8 cellular contexts compared by ENCODE assay signal in the genomic region with DNA sequence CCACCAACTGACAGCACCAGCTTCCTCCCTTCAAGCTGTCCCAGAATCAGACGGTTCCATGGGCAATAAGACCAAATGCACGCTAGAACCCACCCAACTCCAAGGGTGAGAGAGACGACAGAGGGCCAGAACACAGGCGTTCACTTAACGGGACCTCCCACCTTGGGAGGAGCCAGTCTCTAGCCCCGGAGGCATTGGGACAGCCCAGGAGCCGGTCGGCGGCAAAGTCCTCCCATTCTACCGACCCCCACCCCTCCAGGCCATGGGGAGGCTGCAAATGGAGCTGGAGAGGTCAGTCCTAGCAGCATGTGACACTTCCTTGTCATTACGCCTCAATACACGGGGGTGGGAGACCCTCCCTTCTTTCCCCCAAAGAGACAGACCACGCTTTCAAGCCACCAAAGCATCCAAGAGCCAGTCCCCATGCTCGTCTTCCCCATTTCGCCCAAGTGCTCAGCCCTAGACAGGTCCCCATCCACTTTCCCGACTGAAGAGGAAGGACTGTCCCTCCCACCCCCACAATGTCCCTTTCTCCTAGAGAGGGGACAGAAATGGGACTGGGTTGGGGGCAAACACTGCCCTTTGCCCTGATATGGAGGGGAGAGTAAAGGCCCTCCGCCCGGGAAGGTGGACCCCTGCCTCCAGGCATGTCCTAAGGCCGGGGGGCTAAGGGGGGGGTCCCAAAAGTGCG. TPM values are rescaled to one million over a fixed set of nuclear protein-coding genes. Genes with fewer than 3 reads are reported as not detected.
A peak's percentile ranks its signal among the peaks of the same experiment; 100 is the strongest.
DNase-seq lines count a peak whose midpoint lies in the region; ATAC-seq and TF ChIP-seq lines count a peak whose summit lies in the region.

No MANE protein-coding gene starts in this region.

- peak overlapping the region; percentile 68 for H3K4me3 ChIP-seq in MG63
- H3K4me3 ChIP-seq in left ventricle myocardium inferior = peak overlapping the region; percentile 91
- H3K4me3 ChIP-seq in rectal smooth muscle tissue (ENCODE audit: low read length) = peak overlapping the region; percentile 85

- no peaks in the 10 kb centered on the region for H3K27me3 ChIP-seq in MG63
- no peaks in the 10 kb centered on the region for H3K27me3 ChIP-seq in left ventricle myocardium inferior (ENCODE audit: low read depth)
- no peaks in the 10 kb centered on the region for H3K27me3 ChIP-seq in rectal smooth muscle tissue (ENCODE audit: control insufficient read depth, insufficient read depth, low read length)

- ATAC-seq in HG03571 (IDR thresholded peaks at IDR 0.05; ENCODE audit: unreplicated experiment) (no peak), HG02588 (IDR thresholded peaks at IDR 0.05; ENCODE audit: unreplicated experiment) (no peak), omental fat pad (ENCODE audit: low FRiP score) (no peak)

- H3K36me3 ChIP-seq in MG63 = peaks cover 21% of the 10 kb centered on the region
- peaks cover 30% of the 10 kb centered on the region for H3K36me3 ChIP-seq in left ventricle myocardium inferior
- H3K36me3 ChIP-seq in rectal smooth muscle tissue (ENCODE audit: control insufficient read depth, insufficient read depth, low read length) = peaks cover 5% of the 10 kb centered on the region

- H3K9ac ChIP-seq in rectal smooth muscle tissue (ENCODE audit: low read length) = peak overlapping the region; percentile 29

- H3K9me3 ChIP-seq in MG63 = 0 out of 2 replicates have a peak, but pooled peaks cover 3% of the 10 kb centered on the region
- no peaks in the 10 kb centered on the region for H3K9me3 ChIP-seq in left ventricle myocardium inferior (replicated peaks)

- peak overlapping the region; percentile 75 for H3K27ac ChIP-seq in left ventricle myocardium inferior (replicated peaks)
- peak overlapping the region; percentile 41 for H3K27ac ChIP-seq in rectal smooth muscle tissue (ENCODE audit: low read depth, low read length)

- H3K4me1 ChIP-seq in left ventricle myocardium inferior (peaks cover 41% of the 10 kb centered on the region), rectal smooth muscle tissue (ENCODE audit: control insufficient read depth, insufficient read depth, low read length) (peaks cover 7% of the 10 kb centered on the region)

- TF ChIP-seq CTCF in left ventricle myocardium inferior (IDR thresholded peaks at IDR 0.05; ENCODE audit: borderline replicate concordance) = no peak
- TF ChIP-seq CTCF in omental fat pad (IDR thresholded peaks at IDR 0.05) = no peak

- DNase-seq in GM03348 (ENCODE audit: low spot score) = peak; percentile 82
- peak; percentile 37 for DNase-seq in MG63
- DNase-seq in activated naive CD4-positive, alpha-beta T cell treated with anti-CD3 and anti-CD28 coated beads, Interleukin-2, amount 50 U/mL, for 16 hours = peak; percentile 48
- DNase-seq in left ventricle myocardium inferior = no peak
- DNase-seq in omental fat pad (ENCODE audit: low spot score) = no peak

- intact Hi-C loops in left ventricle myocardium inferior (cut with micrococcal nuclease) = no loop called here

RNA-seq across cellular contexts. Expression of gene KHSRP, which starts 1.0 kb away (rescaled TPM):
- total RNA-seq in MG63 (2014; rRNA removed; shearing (Covaris generic); ENCODE audit: low replicate concordance) = 65.4 and 82.7 TPM in 2 replicates
- total RNA-seq in left ventricle myocardium inferior (81.9 TPM), omental fat pad (100 to 1,000 TPM in 1 of 4 donors, 10 to 100 TPM in 3; 67.4 to 125 (median 78.3) TPM)

RNA-seq across cellular contexts. Expression of gene SLC25A41, which starts 9.9 kb away (rescaled TPM):
- not detected in 2 replicates for total RNA-seq in MG63 (2014; rRNA removed; shearing (Covaris generic); ENCODE audit: low replicate concordance)
- total RNA-seq in left ventricle myocardium inferior (0.16 TPM), omental fat pad (not detected)

RNA-seq across cellular contexts. Expression of gene GTF2F1, which starts 30.7 kb away (rescaled TPM):
- 49.5 and 82.8 TPM in 2 replicates for total RNA-seq in MG63 (2014; rRNA removed; shearing (Covaris generic); ENCODE audit: low replicate concordance)
- total RNA-seq in left ventricle myocardium inferior (33.8 TPM), omental fat pad (10 to 100 TPM; 28.5 to 50.3 (median 38.6) TPM)

RNA-seq across cellular contexts. Expression of gene SLC25A23, which starts 35.9 kb away (rescaled TPM):
- total RNA-seq in MG63 (2014; rRNA removed; shearing (Covaris generic); ENCODE audit: low replicate concordance) = 8.5 and 10.9 TPM in 2 replicates
- 116 TPM for total RNA-seq in left ventricle myocardium inferior
- total RNA-seq in omental fat pad = 10 to 100 TPM; 24.6 to 28.7 (median 26.3) TPM

RNA-seq across cellular contexts. Expression of gene CRB3, which starts 40.4 kb away (rescaled TPM):
- not detected in 2 replicates for total RNA-seq in MG63 (2014; rRNA removed; shearing (Covaris generic); ENCODE audit: low replicate concordance)
- total RNA-seq in left ventricle myocardium inferior = not detected
- 1 to 10 TPM in 2 of 4 donors, under 1 TPM in 1, not detected in 1; 0.82 to 6.2 (median 1.1) TPM for total RNA-seq in omental fat pad

Comparison
In these comparisons a context has a peak if more than half of its experiments do, and no peak if none do; other contexts are left out.
1. DNase-seq: peak in GM03348 (single experiment), MG63 (single experiment) and activated naive CD4-positive, alpha-beta T cell treated with anti-CD3 and anti-CD28 coated beads, Interleukin-2, amount 50 U/mL, for 16 hours (single experiment); none in left ventricle myocardium inferior (single experiment) and omental fat pad (single experiment).
2. Peak in every context shown above with its lines, with median percentiles within 50 percentile points of each other: H3K4me3 ChIP-seq.